In the genomic region with DNA sequence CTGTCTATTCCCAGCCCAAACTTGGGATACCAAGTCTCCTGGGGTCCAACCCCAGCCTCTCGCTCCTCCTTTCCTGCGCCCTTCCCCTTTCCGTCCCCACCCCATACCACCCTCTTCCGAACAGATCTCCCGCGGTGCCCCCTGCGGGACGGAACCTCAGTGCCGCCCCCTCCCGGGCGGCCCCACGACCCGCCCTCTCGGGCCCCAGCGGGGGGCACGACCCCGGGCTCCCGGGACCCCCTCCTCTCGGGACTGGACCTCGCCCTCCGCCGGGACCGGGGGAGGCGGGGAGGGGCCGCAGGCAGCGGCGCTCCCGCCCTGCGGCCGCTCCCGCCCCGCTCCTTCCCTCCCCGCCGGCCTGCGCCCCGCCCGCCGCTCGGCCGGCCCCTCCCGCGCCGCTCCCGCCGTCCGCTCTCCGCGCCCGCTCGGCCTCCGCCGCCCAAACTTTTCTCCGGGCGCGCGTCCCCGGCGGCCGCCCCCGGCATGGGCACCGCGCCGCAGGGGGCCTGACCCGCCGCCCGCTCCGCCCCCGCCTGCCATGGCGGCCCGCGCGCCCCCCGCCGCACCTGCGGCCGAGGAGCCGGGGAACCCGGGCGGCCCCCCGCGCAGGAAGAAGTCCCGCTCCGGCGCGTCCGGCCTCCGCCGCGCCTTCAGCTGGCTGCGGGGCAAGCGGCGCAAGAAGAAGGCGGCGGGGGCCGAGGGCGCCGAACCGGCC, we compare ENCODE assay signal across 8 cellular contexts. TPM values are rescaled to one million over a fixed set of nuclear protein-coding genes. Genes with fewer than 3 reads are reported as not detected.
DNase-seq lines count a peak whose midpoint lies in the region; ATAC-seq and TF ChIP-seq lines count a peak whose summit lies in the region.

No MANE protein-coding gene starts in this region.

- TF ChIP-seq CTCF in fibroblast of pulmonary artery (IDR thresholded peaks at IDR 0.05; ENCODE audit: low read length, missing control alignments) = peak; percentile 6

- no peaks in the 10 kb centered on the region for H3K9me3 ChIP-seq in neuron (ENCODE audit: low read length)

- peak; percentile 59 to 71 for ATAC-seq in activated T-cell treated with anti-CD3 and anti-CD28 coated beads, Interleukin-2, amount 50 U/mL, for 72 hours (replicated peaks in 1 of 2)
- peak; percentile 34 to 53 (median 44) for ATAC-seq in T-cell (replicated peaks in 1 of 4)

- H3K27me3 Mint-ChIP-seq in activated T-cell treated with anti-CD3 and anti-CD28 coated beads, Interleukin-2, amount 50 U/mL, for 72 hours (ENCODE audit: low read depth) = peaks cover 22% of the 10 kb centered on the region
- H3K27me3 Mint-ChIP-seq in T-cell = peaks cover 6 to 32% of the 10 kb centered on the region in 2 donors

- no peaks in the 10 kb centered on the region for H3K9me3 Mint-ChIP-seq in activated T-cell treated with anti-CD3 and anti-CD28 coated beads, Interleukin-2, amount 50 U/mL, for 72 hours
- no peaks in the 10 kb centered on the region for H3K9me3 Mint-ChIP-seq in T-cell

- CTCF ChIA-PET in T-cell (lab: Charles Lee) = no interaction called here

- no peaks in the 10 kb centered on the region for H3K4me1 Mint-ChIP-seq in activated T-cell treated with anti-CD3 and anti-CD28 coated beads, Interleukin-2, amount 50 U/mL, for 72 hours (ENCODE audit: low read depth)
- H3K4me1 Mint-ChIP-seq in T-cell = no peaks in the 10 kb centered on the region

- no peak for DNase-seq in activated T-cell treated with anti-CD3 and anti-CD28 coated beads, Interleukin-2, amount 50 U/mL, for 72 hours
- no peak for DNase-seq in activated T-cell treated with anti-CD3 and anti-CD28 coated beads, Interleukin-2, amount 50 U/mL, for 1 hour
- no peak for DNase-seq in T-cell
- DNase-seq in fibroblast of pulmonary artery (ENCODE audit: low read depth) = no peak
- no peak for DNase-seq in activated CD8-positive, alpha-beta memory T cell treated with anti-CD3 and anti-CD28 coated beads, Interleukin-2, amount 50 U/mL, for 4 hours
- DNase-seq in OCI-M2 (lab: John Stamatoyannopoulos, UW; ENCODE audit: unreplicated experiment) = no peak
- no peak for DNase-seq in Ammon's horn (ENCODE audit: low spot score)

- H3K4me3 Mint-ChIP-seq in activated T-cell treated with anti-CD3 and anti-CD28 coated beads, Interleukin-2, amount 50 U/mL, for 72 hours = peak overlapping the region; percentile 77 to 82
- H3K4me3 Mint-ChIP-seq in T-cell = peak overlapping the region; percentile 69 to 77 (median 74)

- H2AFZ ChIP-seq in neuron (ENCODE audit: low read depth, low read length) = peak overlapping the region; percentile 39

- H3K36me3 Mint-ChIP-seq in activated T-cell treated with anti-CD3 and anti-CD28 coated beads, Interleukin-2, amount 50 U/mL, for 72 hours (ENCODE audit: insufficient read depth in 2 of 2) = no peaks in the 10 kb centered on the region
- no peaks in the 10 kb centered on the region for H3K36me3 Mint-ChIP-seq in T-cell

- no peaks in the 10 kb centered on the region for H3K36me3 ChIP-seq in neuron (ENCODE audit: insufficient read depth, low read length)

- H3K4me3 ChIP-seq in fibroblast of pulmonary artery (replicated peaks; ENCODE audit: low read depth, low read length) (peak overlapping the region; percentile 57), neuron (ENCODE audit: low read length) (peak overlapping the region; percentile 47)

- H3K4me1 ChIP-seq in neuron (ENCODE audit: insufficient read depth, low read length) = peaks cover 19% of the 10 kb centered on the region

- no peak overlapping the region for H3K27ac Mint-ChIP-seq in activated T-cell treated with anti-CD3 and anti-CD28 coated beads, Interleukin-2, amount 50 U/mL, for 72 hours
- H3K27ac Mint-ChIP-seq in T-cell = no peak overlapping the region

- no peaks in the 10 kb centered on the region for H3K27me3 ChIP-seq in neuron (ENCODE audit: insufficient read depth, low read length)

- POLR2A ChIA-PET in T-cell (lab: Charles Lee) = no interaction called here

RNA-seq across cellular contexts. Expression of gene SYNC, which starts 39.0 kb away (rescaled TPM):
- not detected for total RNA-seq in activated T-cell treated with anti-CD3 and anti-CD28 coated beads, Interleukin-2, amount 50 U/mL, for 72 hours
- total RNA-seq in T-cell = under 1 TPM in 1 of 5 donors, not detected in 4; 0.07 TPM
